ENCODE assay signal across 11 cellular contexts in genomic region chr15:83372434-83372873, GRCh38.
DNase-seq lines count a peak whose midpoint lies in the region; ATAC-seq, FAIRE-seq and TF ChIP-seq lines count a peak whose summit lies in the region.
"Had no signal": no experiment of that assay in that cellular context is flagged by ENCODE, and none has a peak within 500 bp of the region (broad histone marks: within the 10 kb centered on the region; RNA-seq: fewer than 3 reads in every experiment).

No MANE protein-coding gene starts in this region.

- no TSS peak for BruUV-seq in A673 (replicated peaks; lab: Mats Ljungman, UMichigan)

- no peaks in the 10 kb centered on the region for H4K20me1 ChIP-seq in astrocyte (ENCODE audit: insufficient read depth, low read length)

- intact Hi-C loops in A673 (cut with micrococcal nuclease; ENCODE audit: unreplicated experiment): no loop called here

- H3K36me3 Mint-ChIP-seq in astrocyte (ENCODE audit: low read depth, unreplicated experiment): no peaks in the 10 kb centered on the region
- H3K36me3 Mint-ChIP-seq in natural killer cell treated with Interleukin-12 subunit alpha and Interleukin-12 subunit beta and Interleukin-15 and Interleukin-18, amount 100 ng/mL, for 72 hours: no peaks in the 10 kb centered on the region

- H3K4me3 ChIP-seq in AG10803 (ENCODE audit: low read length): no peak overlapping the region
- no peak overlapping the region for H3K4me3 ChIP-seq in Jurkat, Clone E6-1 (ENCODE audit: low read length)
- H3K4me3 ChIP-seq in astrocyte (ENCODE audit: insufficient read depth, low read depth, low read length): no peak overlapping the region
- no peak overlapping the region for H3K4me3 ChIP-seq in A673 (ENCODE audit: low read depth, low read length, poor library complexity, severe bottlenecking)
- H3K4me3 ChIP-seq: esophagus muscularis mucosa had no signal

- no peaks in the 10 kb centered on the region for H3K79me2 ChIP-seq in astrocyte (ENCODE audit: insufficient read depth, low read length)

- CTCF ChIA-PET in A673 (lab: Charles Lee): no interaction called here

- peaks cover 26% of the 10 kb centered on the region for H3K27me3 Mint-ChIP-seq in astrocyte (ENCODE audit: low read depth, unreplicated experiment)
- H3K27me3 Mint-ChIP-seq in natural killer cell treated with Interleukin-12 subunit alpha and Interleukin-12 subunit beta and Interleukin-15 and Interleukin-18, amount 100 ng/mL, for 72 hours: peaks cover 51 to 69% of the 10 kb centered on the region in 2 donors

- H3K4me2 ChIP-seq in astrocyte (ENCODE audit: low read length): peak overlapping the region; percentile 29

- H3K4me1 Mint-ChIP-seq in astrocyte (ENCODE audit: low read depth, unreplicated experiment): peaks cover 9% of the 10 kb centered on the region
- peaks cover 0 to 6% of the 10 kb centered on the region in 2 donors for H3K4me1 Mint-ChIP-seq in natural killer cell treated with Interleukin-12 subunit alpha and Interleukin-12 subunit beta and Interleukin-15 and Interleukin-18, amount 100 ng/mL, for 72 hours (ENCODE audit: low read depth in 2 of 2)

- no peak overlapping the region for H3K9ac ChIP-seq in astrocyte (ENCODE audit: low read length)

- H2AFZ ChIP-seq in astrocyte (ENCODE audit: low read depth, low read length): peak overlapping the region; percentile 19

- no peaks in the 10 kb centered on the region for H3K36me3 ChIP-seq in astrocyte (ENCODE audit: insufficient read depth, low read length)
- no peaks in the 10 kb centered on the region for H3K36me3 ChIP-seq in A673 (ENCODE audit: insufficient read depth, low read length, poor library complexity, severe bottlenecking)
- H3K36me3 ChIP-seq: esophagus muscularis mucosa had no signal

- H3K27me3 ChIP-seq in astrocyte (ENCODE audit: insufficient read depth, low read length) (peaks cover 20% of the 10 kb centered on the region), A673 (replicated peaks; ENCODE audit: insufficient read depth, low read depth, low read length, poor library complexity) (peaks cover 44% of the 10 kb centered on the region)

- H3K9me3 ChIP-seq in astrocyte (ENCODE audit: insufficient read depth, low read depth, low read length) (no peaks in the 10 kb centered on the region), A673 (ENCODE audit: low read depth, low read length, poor library complexity, severe bottlenecking) (no peaks in the 10 kb centered on the region)
- H3K9me3 ChIP-seq: esophagus muscularis mucosa had no signal

- POLR2A ChIA-PET in A673 (lab: Charles Lee; ENCODE audit: low non-redundant PET): no interaction called here

- no peak for ATAC-seq in natural killer cell treated with Interleukin-12 subunit alpha and Interleukin-12 subunit beta and Interleukin-15 and Interleukin-18, amount 100 ng/mL, for 72 hours
- no peak for ATAC-seq in HG03469 (IDR thresholded peaks at IDR 0.05; ENCODE audit: unreplicated experiment)
- ATAC-seq: activated CD8-positive, alpha-beta T cell treated with anti-CD3 and anti-CD28 coated beads for 36 hours had no signal

- peak overlapping the region; percentile 28 for H3K4me3 Mint-ChIP-seq in astrocyte (ENCODE audit: unreplicated experiment)
- no peak overlapping the region for H3K4me3 Mint-ChIP-seq in natural killer cell treated with Interleukin-12 subunit alpha and Interleukin-12 subunit beta and Interleukin-15 and Interleukin-18, amount 100 ng/mL, for 72 hours
- H3K4me3 Mint-ChIP-seq: activated CD8-positive, alpha-beta T cell treated with anti-CD3 and anti-CD28 coated beads for 36 hours had no signal

- TF ChIP-seq CTCF in AG10803 (conservative IDR thresholded peaks at IDR 0.05; ENCODE audit: low read length) (no peak), astrocyte (IDR thresholded peaks at IDR 0.05; ENCODE audit: insufficient read depth, low read depth, low read length) (no peak), A673 (conservative IDR thresholded peaks at IDR 0.05; ENCODE audit: low read depth, low read length) (no peak)

- FAIRE-seq in astrocyte (lab: Jason Lieb, UNC): no peak

- DNase-seq in AG10803 (ENCODE audit: low read depth) (peak; percentile 42), astrocyte (ENCODE audit: low read depth) (peak; percentile 34), left kidney (ENCODE audit: low read depth, low spot score) (peak; percentile 57), A673 (ENCODE audit: low spot score) (no peak)
- DNase-seq in Jurkat, Clone E6-1 (ENCODE audit: low read depth, low spot score): peak; percentile 35
- no peak for DNase-seq in activated CD4-positive, alpha-beta T cell treated with anti-CD3 and anti-CD28 coated beads for 1 hour
- DNase-seq in natural killer cell treated with Interleukin-12 subunit alpha and Interleukin-12 subunit beta and Interleukin-15 and Interleukin-18, amount 100 ng/mL, for 72 hours (ENCODE audit: low spot score): no peak
- DNase-seq: activated CD8-positive, alpha-beta T cell treated with anti-CD3 and anti-CD28 coated beads for 36 hours; NCI-H146 had no signal

- peaks cover 2% of the 10 kb centered on the region for H3K9me3 Mint-ChIP-seq in astrocyte (ENCODE audit: unreplicated experiment)
- H3K9me3 Mint-ChIP-seq in natural killer cell treated with Interleukin-12 subunit alpha and Interleukin-12 subunit beta and Interleukin-15 and Interleukin-18, amount 100 ng/mL, for 72 hours: no peaks in the 10 kb centered on the region
- H3K9me3 Mint-ChIP-seq: activated CD8-positive, alpha-beta T cell treated with anti-CD3 and anti-CD28 coated beads for 36 hours had no signal

- H3K27ac Mint-ChIP-seq in astrocyte (ENCODE audit: unreplicated experiment): peak overlapping the region; percentile 49
- H3K27ac Mint-ChIP-seq in natural killer cell treated with Interleukin-12 subunit alpha and Interleukin-12 subunit beta and Interleukin-15 and Interleukin-18, amount 100 ng/mL, for 72 hours: no peak overlapping the region
- H3K27ac Mint-ChIP-seq: activated CD8-positive, alpha-beta T cell treated with anti-CD3 and anti-CD28 coated beads for 36 hours had no signal

- H3K4me1 ChIP-seq in astrocyte (ENCODE audit: insufficient read depth, low read length) (no peaks in the 10 kb centered on the region), A673 (ENCODE audit: insufficient read depth, low read length, poor library complexity, severe bottlenecking) (no peaks in the 10 kb centered on the region)
- H3K4me1 ChIP-seq: esophagus muscularis mucosa had no signal

- H3K27ac ChIP-seq in astrocyte (ENCODE audit: low read depth, low read length) (no peak overlapping the region), A673 (ENCODE audit: low read depth, low read length, poor library complexity, severe bottlenecking) (no peak overlapping the region)
- H3K27ac ChIP-seq: esophagus muscularis mucosa had no signal

Comparison
In these comparisons a context has a peak if more than half of its experiments do, and no peak if none do; other contexts are left out.
1. DNase-seq: peak in AG10803 (single experiment), Jurkat, Clone E6-1 (single experiment), astrocyte (single experiment) and left kidney (single experiment); none in A673 (single experiment), activated CD4-positive, alpha-beta T cell treated with anti-CD3 and anti-CD28 coated beads for 1 hour (single experiment) and natural killer cell treated with Interleukin-12 subunit alpha and Interleukin-12 subunit beta and Interleukin-15 and Interleukin-18, amount 100 ng/mL, for 72 hours (single experiment).